8 cellular contexts compared by ENCODE assay signal in the genomic region with DNA sequence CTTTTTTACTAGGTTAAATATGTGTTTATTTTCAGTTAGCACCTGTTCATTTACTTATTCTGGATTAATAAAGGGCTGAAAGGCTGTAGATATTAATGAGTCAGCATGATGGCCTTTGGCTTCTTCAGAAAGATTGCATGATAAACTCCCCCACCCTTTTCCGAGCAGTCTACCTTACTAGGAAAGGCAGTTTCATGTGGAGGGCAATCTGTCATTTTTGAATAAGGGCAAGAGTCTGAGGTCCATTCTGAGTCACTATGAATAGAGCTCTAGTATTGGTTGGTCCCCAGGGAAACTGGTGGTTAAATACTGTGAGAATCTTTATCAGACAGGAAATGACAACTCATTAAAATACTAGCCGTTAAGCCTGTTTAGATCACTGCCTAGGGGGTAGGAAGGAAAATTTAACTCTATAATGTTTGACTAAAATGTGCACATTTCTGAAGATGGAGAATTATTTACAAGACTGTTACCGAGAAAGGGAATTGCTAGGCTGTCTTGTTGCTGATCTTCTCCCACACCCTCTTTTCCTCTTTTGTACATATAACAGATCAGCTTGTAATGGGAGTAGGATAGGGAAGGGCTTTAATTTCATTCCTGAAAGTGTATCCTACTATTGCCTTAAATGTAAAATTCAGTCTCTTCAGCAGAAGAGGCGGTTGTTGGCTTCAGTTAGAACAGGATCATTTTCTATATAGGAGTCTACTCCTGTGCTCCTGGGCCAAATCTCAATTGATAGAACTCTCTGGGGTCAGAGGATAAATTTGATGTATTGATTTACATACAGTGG.
DNase-seq lines count a peak whose midpoint lies in the region; ATAC-seq, FAIRE-seq and TF ChIP-seq lines count a peak whose summit lies in the region.

No MANE protein-coding gene starts in this region.

- H3K4me3 ChIP-seq in BJ (ENCODE audit: low read depth, low read length) (no peak overlapping the region), rectal smooth muscle tissue (ENCODE audit: low read length) (peak overlapping the region; percentile 43)

- DNase-seq in BJ (ENCODE audit: low read depth) (peak; percentile 97), NCI-H1694 treated with DMSO at 0.1 percent for 48 hours (lab: John Stamatoyannopoulos, UW) (peak; percentile 29), fibroblast of peridontal ligament (ENCODE audit: extremely low read depth) (peak; percentile 89), occipital lobe (lab: John Stamatoyannopoulos, UW) (no peak)

- TF ChIP-seq CTCF in BJ (IDR thresholded peaks at IDR 0.05; ENCODE audit: insufficient read depth, low read depth, low read length) = no peak

- H3K4me1 ChIP-seq in rectal smooth muscle tissue (ENCODE audit: control insufficient read depth, insufficient read depth, low read length) = peaks cover 19% of the 10 kb centered on the region

- H3K9ac ChIP-seq in rectal smooth muscle tissue (ENCODE audit: low read length) = no peak overlapping the region

- H3K36me3 ChIP-seq in BJ (ENCODE audit: control insufficient read depth, insufficient read depth, low read length) (no peaks in the 10 kb centered on the region), rectal smooth muscle tissue (ENCODE audit: control insufficient read depth, insufficient read depth, low read length) (no peaks in the 10 kb centered on the region)

- POLR2A ChIA-PET in BJ (lab: Charles Lee) = interaction anchor here (1.0 to 1.3 kb wide), 3 partner anchors 8 to 43 kb away, joined by 3 to 6 read pairs (median 5); no protein-coding TSS in a partner anchor

- H3K27me3 ChIP-seq in BJ (ENCODE audit: control insufficient read depth, insufficient read depth, low read length) (no peaks in the 10 kb centered on the region), rectal smooth muscle tissue (ENCODE audit: control insufficient read depth, insufficient read depth, low read length) (no peaks in the 10 kb centered on the region)

- ATAC-seq in GM18511 (IDR thresholded peaks at IDR 0.05; ENCODE audit: unreplicated experiment) (peak; percentile 77), HG02943 (IDR thresholded peaks at IDR 0.05; ENCODE audit: low read depth, unreplicated experiment) (peak; percentile 69)

- peak; percentile 97 for FAIRE-seq in TTC549 (lab: Jason Lieb, UNC)

- CTCF ChIA-PET in BJ (lab: Yijun Ruan, JAX) = interaction anchor here (1.2 to 1.3 kb wide), 4 partner anchors 8 to 75 kb away, joined by 3 to 4 read pairs (median 4); no protein-coding TSS in a partner anchor

- H3K27ac ChIP-seq in rectal smooth muscle tissue (ENCODE audit: low read depth, low read length) = peak overlapping the region; percentile 87
